Comparison of ENCODE assay signal across 29 cellular contexts in genomic region chr20:45316150-45317080, GRCh38. TPM values are rescaled to one million over a fixed set of nuclear protein-coding genes. Genes with fewer than 3 reads are reported as not detected.
"Had no signal": no experiment of that assay in that cellular context is flagged by ENCODE, and none has a peak within 500 bp of the region (broad histone marks: within the 10 kb centered on the region; RNA-seq: fewer than 3 reads in every experiment).

No MANE protein-coding gene starts in this region.

- H3K36me3 Mint-ChIP-seq: natural killer cell treated with Interleukin-12 subunit alpha and Interleukin-12 subunit beta and Interleukin-15 and Interleukin-18, amount 100 ng/mL, for 72 hours; neural progenitor cell; type B pancreatic cell had no signal

- ATAC-seq: left colon; left ventricle myocardium superior; natural killer cell treated with Interleukin-12 subunit alpha and Interleukin-12 subunit beta and Interleukin-15 and Interleukin-18, amount 100 ng/mL, for 72 hours; psoas muscle; sciatic nerve had no signal

- H3K4me1 Mint-ChIP-seq: endodermal cell, neural progenitor cell had no signal

- H3K4me1 ChIP-seq: neural progenitor cell, parathyroid adenoma, psoas muscle had no signal

- H3K9me3 ChIP-seq: psoas muscle, spleen, suprapubic skin, thyroid gland had no signal

- H3K4me2 ChIP-seq: hepatocyte, neural progenitor cell had no signal

- H3K9ac ChIP-seq: neural progenitor cell, parathyroid adenoma had no signal

- H3K9me3 Mint-ChIP-seq: endodermal cell; natural killer cell treated with Interleukin-12 subunit alpha and Interleukin-12 subunit beta and Interleukin-15 and Interleukin-18, amount 100 ng/mL, for 72 hours; neural progenitor cell; type B pancreatic cell had no signal

- H3K4me3 Mint-ChIP-seq: endodermal cell; natural killer cell treated with Interleukin-12 subunit alpha and Interleukin-12 subunit beta and Interleukin-15 and Interleukin-18, amount 100 ng/mL, for 72 hours; neural progenitor cell; type B pancreatic cell had no signal

- H3K27ac ChIP-seq: coronary artery, hepatocyte, neural progenitor cell, parathyroid adenoma, psoas muscle, spleen, suprapubic skin, thyroid gland had no signal

- H3K79me2 ChIP-seq: hepatocyte, parathyroid adenoma had no signal

- H3K27me3 ChIP-seq: hepatocyte, thyroid gland had no signal

- DNase-seq: effector CD4-positive, alpha-beta T cell; endodermal cell; foreskin melanocyte; head of caudate nucleus; left colon; left ventricle myocardium superior; mesenchymal stem cell; midbrain; occipital lobe; retina; spleen; stimulated activated CD4-positive, alpha-beta T cell treated with anti-CD3 and anti-CD28 coated beads, Interleukin-15, amount 100 ng/mL, for 24 hours; stimulated activated CD4-positive, alpha-beta T cell treated with anti-CD3 and anti-CD28 coated beads, Interleukin-1b, Interleukin-23, amount 100 ng/mL, for 48 hours; stimulated activated CD4-positive, alpha-beta T cell treated with anti-CD3 and anti-CD28 coated beads, Interleukin-4, amount 100 ng/mL, for 4 hours; stimulated activated naive CD4-positive, alpha-beta T cell; thyroid gland had no signal

- H3K27ac Mint-ChIP-seq: endodermal cell, neural progenitor cell, type B pancreatic cell had no signal

- H3K36me3 ChIP-seq: neural progenitor cell, spleen, suprapubic skin, thyroid gland had no signal

- H3K4me3 ChIP-seq: coronary artery, hepatocyte, lung, neural progenitor cell, psoas muscle, spleen, suprapubic skin, thyroid gland had no signal

- H2AFZ ChIP-seq: hepatocyte, neural progenitor cell, parathyroid adenoma had no signal

RNA-seq across cellular contexts. Expression of gene MATN4, which starts 8.3 kb away (rescaled TPM):
- total RNA-seq: kidney epithelial cell, left colon, left ventricle myocardium superior, occipital lobe, psoas muscle, spleen had no signal
- polyA plus RNA-seq: hepatocyte, psoas muscle had no signal

RNA-seq across cellular contexts. Expression of gene RBPJL, which starts 9.8 kb away (rescaled TPM):
- total RNA-seq: dermis microvascular lymphatic vessel endothelial cell; endodermal cell; hepatocyte; kidney epithelial cell; left colon; left ventricle myocardium superior; natural killer cell treated with Interleukin-12 subunit alpha and Interleukin-12 subunit beta and Interleukin-15 and Interleukin-18, amount 100 ng/mL, for 72 hours; occipital lobe; sciatic nerve; skeletal muscle tissue; spleen; suprapubic skin; thyroid gland had no signal
- polyA plus RNA-seq: hepatocyte, lung had no signal
